21 cellular contexts compared by ENCODE assay signal in genomic region chr2:24888177-24888576, GRCh38.
"Had no signal": no experiment of that assay in that cellular context is flagged by ENCODE, and none has a peak within 500 bp of the region (broad histone marks: within the 10 kb centered on the region; RNA-seq: fewer than 3 reads in every experiment).

No MANE protein-coding gene starts in this region.

- H3K27ac Mint-ChIP-seq: activated CD4-positive, alpha-beta memory T cell treated with anti-CD3 and anti-CD28 coated beads for 36 hours; activated naive CD8-positive, alpha-beta T cell treated with anti-CD3 and anti-CD28 coated beads for 36 hours; progenitor cell of endocrine pancreas; T-helper 17 cell had no signal

- H3K27me3 ChIP-seq: colonic mucosa, dorsolateral prefrontal cortex, esophagus squamous epithelium, gastroesophageal sphincter, heart left ventricle, upper lobe of left lung had no signal

- H3K4me3 ChIP-seq: colonic mucosa, dorsolateral prefrontal cortex, esophagus squamous epithelium, gastroesophageal sphincter, heart left ventricle, upper lobe of left lung had no signal

- H3K27ac ChIP-seq: colonic mucosa, gastroesophageal sphincter, heart left ventricle had no signal

- H3K4me1 ChIP-seq: colonic mucosa had no signal

- H3K27me3 Mint-ChIP-seq: activated CD4-positive, alpha-beta memory T cell treated with anti-CD3 and anti-CD28 coated beads for 36 hours; activated naive CD8-positive, alpha-beta T cell treated with anti-CD3 and anti-CD28 coated beads for 36 hours; naive thymus-derived CD8-positive, alpha-beta T cell; progenitor cell of endocrine pancreas; T-helper 17 cell had no signal

- DNase-seq: activated CD4-positive, alpha-beta memory T cell treated with anti-CD3 and anti-CD28 coated beads for 36 hours; activated CD4-positive, alpha-beta T cell treated with anti-CD3 and anti-CD28 coated beads for 4 hours; activated CD4-positive, CD25-positive, alpha-beta regulatory T cell; activated effector memory CD4-positive, alpha-beta T cell treated with anti-CD3 and anti-CD28 coated beads, Interleukin-2, amount 50 U/mL, for 16 hours; activated naive CD8-positive, alpha-beta T cell treated with anti-CD3 and anti-CD28 coated beads for 36 hours; central memory CD4-positive, alpha-beta T cell; colonic mucosa; dorsolateral prefrontal cortex; esophagus squamous epithelium; heart left ventricle; left colon; mesendoderm; naive thymus-derived CD8-positive, alpha-beta T cell; retina; stimulated activated CD4-positive, alpha-beta T cell treated with anti-CD3 and anti-CD28 coated beads, Interleukin-4, amount 100 ng/mL, for 1 hour; stimulated activated naive CD8-positive, alpha-beta T cell treated with anti-CD3 and anti-CD28 coated beads, Interleukin-15, Interleukin-2, amounts not matched to agents 100 U/mL and 50 U/mL, for 24 hours; SW 1271; T-helper 17 cell; upper lobe of left lung had no signal

- ATAC-seq: gastroesophageal sphincter; heart left ventricle; left colon; naive thymus-derived CD8-positive, alpha-beta T cell; stimulated activated naive CD8-positive, alpha-beta T cell treated with anti-CD3 and anti-CD28 coated beads, Interleukin-15, Interleukin-2, amounts not matched to agents 100 U/mL and 50 U/mL, for 24 hours; T-helper 17 cell had no signal

- H3K4me3 Mint-ChIP-seq: activated CD4-positive, alpha-beta memory T cell treated with anti-CD3 and anti-CD28 coated beads for 36 hours; activated naive CD8-positive, alpha-beta T cell treated with anti-CD3 and anti-CD28 coated beads for 36 hours; naive thymus-derived CD8-positive, alpha-beta T cell; T-helper 17 cell had no signal

- H3K36me3 ChIP-seq: colonic mucosa, gastroesophageal sphincter, heart left ventricle, upper lobe of left lung had no signal

- H3K9me3 ChIP-seq: colonic mucosa, upper lobe of left lung had no signal
